Comparison of ENCODE assay signal across 1 cellular context in genomic region chr10:60286436-60287023, GRCh38.
TF ChIP-seq lines count a peak whose summit lies in the region.

No MANE protein-coding gene starts in this region.

TF ChIP-seq in HEK293, 187 proteins besides CTCF, POLR2A, EP300 and RAD21 (continued from another document):
- TF ChIP-seq ZNF837 (tag by site-specific recombination; IDR thresholded peaks at IDR 0.05): no peak
- no peak for TF ChIP-seq SP7 (tag by site-specific recombination; IDR thresholded peaks at IDR 0.05)
- no peak for TF ChIP-seq ZIC2 (tag by site-specific recombination; IDR thresholded peaks at IDR 0.05)
- no peak for TF ChIP-seq HOXC10 (CRISPR knock-in tag; IDR thresholded peaks at IDR 0.05)
- no peak for TF ChIP-seq ZNF658 (tag by site-specific recombination; IDR thresholded peaks at IDR 0.05)
